Comparison of ENCODE assay signal across 11 cellular contexts in genomic region chr7:47336178-47337020, GRCh38.
DNase-seq lines count a peak whose midpoint lies in the region; ATAC-seq and TF ChIP-seq lines count a peak whose summit lies in the region.
"Had no signal": no experiment of that assay in that cellular context is flagged by ENCODE, and none has a peak within 500 bp of the region (broad histone marks: within the 10 kb centered on the region; RNA-seq: fewer than 3 reads in every experiment).

No MANE protein-coding gene starts in this region.

- H2BK20ac ChIP-seq in IMR-90 (ENCODE audit: low read depth, low read length): peak overlapping the region; percentile 8; the same call in 1 of the 2 replicates

- no peak overlapping the region for H3K56ac ChIP-seq in IMR-90 (ENCODE audit: extremely low read depth, insufficient read depth, low read length)

- H3K9me3 ChIP-seq in IMR-90 (ENCODE audit: control insufficient read depth, insufficient read depth, low read length) (no peaks in the 10 kb centered on the region), thoracic aorta (no peaks in the 10 kb centered on the region)

- H3K27me3 ChIP-seq in IMR-90 (ENCODE audit: control insufficient read depth, insufficient read depth, low read length): no peaks in the 10 kb centered on the region
- no peaks in the 10 kb centered on the region for H3K27me3 ChIP-seq in layer of hippocampus (ENCODE audit: control insufficient read depth, insufficient read depth, low read length)
- H3K27me3 ChIP-seq in thoracic aorta (replicated peaks; ENCODE audit: insufficient read depth): no peaks in the 10 kb centered on the region

- H3K4me3 Mint-ChIP-seq in natural killer cell: no peak overlapping the region
- H3K4me3 Mint-ChIP-seq: naive thymus-derived CD8-positive, alpha-beta T cell had no signal

- H3K9me1 ChIP-seq in IMR-90 (ENCODE audit: insufficient read depth, low read length): peaks cover 27% of the 10 kb centered on the region

- in situ Hi-C loops in IMR-90 (cut with MboI; ENCODE audit: low sequenced_read_pairs): no loop called here

- no peak overlapping the region for H2AK9ac ChIP-seq in IMR-90 (replicated peaks; ENCODE audit: low read depth, low read length, poor library complexity)

- H3K4me3 ChIP-seq in IMR-90 (ENCODE audit: insufficient read depth, low read depth, low read length) (no peak overlapping the region), thoracic aorta (no peak overlapping the region)

- peaks cover 0 to 2% of the 10 kb centered on the region in 2 donors for H3K27me3 Mint-ChIP-seq in natural killer cell (ENCODE audit: low read depth in 2 of 2)
- H3K27me3 Mint-ChIP-seq: naive thymus-derived CD8-positive, alpha-beta T cell had no signal

- 0 out of 2 replicates have a peak overlapping the region, but pooled peaks have one; percentile 8 for H2BK120ac ChIP-seq in IMR-90 (ENCODE audit: low read depth, low read length)

- H3K18ac ChIP-seq in IMR-90 (ENCODE audit: low read depth, low read length): no peak overlapping the region

- no peaks in the 10 kb centered on the region for H3K36me3 Mint-ChIP-seq in natural killer cell
- H3K36me3 Mint-ChIP-seq: naive thymus-derived CD8-positive, alpha-beta T cell had no signal

- no peak overlapping the region for H4K5ac ChIP-seq in IMR-90 (ENCODE audit: low read depth, low read length)

- no peak overlapping the region for H2AFZ ChIP-seq in IMR-90 (replicated peaks; ENCODE audit: low read length, poor library complexity)

- H2BK15ac ChIP-seq in IMR-90 (ENCODE audit: low read depth, low read length): no peak overlapping the region; the same call in 2 of the 3 replicates

- peak overlapping the region; percentile 18; the same call in 1 of the 2 replicates for H3K23ac ChIP-seq in IMR-90 (ENCODE audit: low read depth, low read length)

- H3K4me1 ChIP-seq in IMR-90 (ENCODE audit: control insufficient read depth, insufficient read depth, low read length): peaks cover 30% of the 10 kb centered on the region
- peaks cover 5 to 40% of the 10 kb centered on the region in 2 donors for H3K4me1 ChIP-seq in thoracic aorta (ENCODE audit: control insufficient read depth in 1 of 2, low read depth in 2 of 2)

- no peak overlapping the region for H3K9ac ChIP-seq in IMR-90 (ENCODE audit: low read depth, low read length)

- TF ChIP-seq CTCF in IMR-90 (conservative IDR thresholded peaks at IDR 0.05; ENCODE audit: low read depth, low read length): no peak
- TF ChIP-seq CTCF in thoracic aorta (IDR thresholded peaks at IDR 0.05): no peak
- TF ChIP-seq CTCF in natural killer cell (IDR thresholded peaks at IDR 0.05): no peak

- H4K20me1 ChIP-seq in IMR-90 (ENCODE audit: insufficient read depth, low read length): peaks cover 33% of the 10 kb centered on the region

- H4K91ac ChIP-seq in IMR-90 (ENCODE audit: insufficient read depth, low read depth, low read length): peak overlapping the region; percentile 14; the same call in 1 of the 2 replicates

- intact Hi-C loops in IMR-90 (cut with micrococcal nuclease) (no loop called here), natural killer cell (cut with micrococcal nuclease) (no loop called here)

- peaks cover 24 to 60% of the 10 kb centered on the region in 2 experiments for H3K79me1 ChIP-seq in IMR-90 (ENCODE audit: low read depth in 1 of 2, low read length in 2 of 2)

- POLR2A ChIA-PET in IMR-90 (lab: Charles Lee; ENCODE audit: unreplicated experiment): interaction anchor here (0.6 kb wide), 1 partner anchor 70 kb away, joined by 6 read pairs; no protein-coding TSS in a partner anchor

- ATAC-seq in IMR-90 (ENCODE audit: low read depth) (peak; percentile 67), thoracic aorta (ENCODE audit: insufficient number of reproducible peaks, low FRiP score, low read depth) (peak; percentile 91), natural killer cell (no peak), HG03095 (IDR thresholded peaks at IDR 0.05; ENCODE audit: unreplicated experiment) (no peak), GM21528 (IDR thresholded peaks at IDR 0.05; ENCODE audit: low FRiP score, unreplicated experiment) (no peak)
- ATAC-seq: naive thymus-derived CD8-positive, alpha-beta T cell had no signal

- 69% methylated on average over 5 of the region's 11 CpGs; no CpG with 5 or more reads in 1 of the 2 experiments for WGBS in IMR-90 (ENCODE audit: extremely low coverage in 2 of 2, insufficient read length in 1 of 2), 2 experiments

- H3K14ac ChIP-seq in IMR-90 (replicated peaks; ENCODE audit: low read depth, low read length): 0 out of 2 replicates have a peak overlapping the region, but pooled peaks have one; percentile 38

- H3K27ac ChIP-seq in IMR-90 (ENCODE audit: insufficient read depth, low read length) (peak overlapping the region; percentile 34; the same call in 1 of the 2 replicates), layer of hippocampus (ENCODE audit: low read depth, low read length) (peak overlapping the region; percentile 27), thoracic aorta (peak overlapping the region; percentile 28 to 60)

- H3K27ac Mint-ChIP-seq in natural killer cell: no peak overlapping the region
- H3K27ac Mint-ChIP-seq: naive thymus-derived CD8-positive, alpha-beta T cell had no signal

- H2AK5ac ChIP-seq in IMR-90 (ENCODE audit: low read depth, low read length): peak overlapping the region; percentile 29; the same call in 1 of the 2 replicates

- CTCF ChIA-PET in IMR-90 (lab: Yijun Ruan, JAX): interaction anchor here (0.6 to 0.8 kb wide), 3 partner anchors 10 to 73 kb away, joined by 3 to 7 read pairs (median 6); no protein-coding TSS in a partner anchor

- TF ChIP-seq RAD21 in IMR-90 (IDR thresholded peaks at IDR 0.05; ENCODE audit: low read length): no peak

- DNase-seq in IMR-90 (peak; percentile 81), dedifferentiated amniotic fluid mesenchymal stem cell (ENCODE audit: extremely low spot score) (peak; percentile 36), thoracic aorta (ENCODE audit: low spot score) (peak; percentile 66), natural killer cell (no peak), T-helper 9 cell (no peak)
- DNase-seq: activated T-cell treated with anti-CD3 and anti-CD28 coated beads, Interleukin-2, amount 50 U/mL, for 1 hour; effector CD8-positive, alpha-beta T cell; naive thymus-derived CD8-positive, alpha-beta T cell had no signal

- no peak overlapping the region for H4K8ac ChIP-seq in IMR-90 (ENCODE audit: low read depth in 2 of 2, low read length in 2 of 2)

- no peak for TF ChIP-seq POLR2A in IMR-90 (IDR thresholded peaks at IDR 0.05; ENCODE audit: low read depth, low read length)

- H3K9me3 Mint-ChIP-seq in natural killer cell: no peaks in the 10 kb centered on the region
- H3K9me3 Mint-ChIP-seq: naive thymus-derived CD8-positive, alpha-beta T cell had no signal

- H3K4ac ChIP-seq in IMR-90 (ENCODE audit: low read depth, low read length): 0 out of 2 replicates have a peak overlapping the region, but pooled peaks have one; percentile 22

- no peak overlapping the region for H2BK5ac ChIP-seq in IMR-90 (ENCODE audit: low read depth, low read length, poor library complexity, severe bottlenecking)

- no peak overlapping the region for H3K4me2 ChIP-seq in IMR-90 (ENCODE audit: low read depth, low read length)

- H3K4me1 Mint-ChIP-seq in natural killer cell: no peaks in the 10 kb centered on the region
- H3K4me1 Mint-ChIP-seq: naive thymus-derived CD8-positive, alpha-beta T cell had no signal

- H3K36me3 ChIP-seq in IMR-90 (ENCODE audit: control insufficient read depth, insufficient read depth, low read length) (peaks cover 5% of the 10 kb centered on the region), thoracic aorta (no peaks in the 10 kb centered on the region)

- BruUV-seq in IMR-90 (replicated peaks; lab: Mats Ljungman, UMichigan): no TSS peak

- dilution Hi-C loops in IMR-90 (cut with HindIII; ENCODE audit: low sequenced_read_pairs, unreplicated experiment): no loop called here

TF ChIP-seq in IMR-90, 13 proteins besides CTCF, POLR2A, EP300 and RAD21:
- TF ChIP-seq, protein P1, sequence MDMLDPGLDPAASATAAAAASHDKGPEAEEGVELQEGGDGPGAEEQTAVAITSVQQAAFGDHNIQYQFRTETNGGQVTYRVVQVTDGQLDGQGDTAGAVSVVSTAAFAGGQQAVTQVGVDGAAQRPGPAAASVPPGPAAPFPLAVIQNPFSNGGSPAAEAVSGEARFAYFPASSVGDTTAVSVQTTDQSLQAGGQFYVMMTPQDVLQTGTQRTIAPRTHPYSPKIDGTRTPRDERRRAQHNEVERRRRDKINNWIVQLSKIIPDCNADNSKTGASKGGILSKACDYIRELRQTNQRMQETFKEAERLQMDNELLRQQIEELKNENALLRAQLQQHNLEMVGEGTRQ (IDR thresholded peaks at IDR 0.05; ENCODE audit: low read depth, low read length): no peak
- TF ChIP-seq BHLHE40 (IDR thresholded peaks at IDR 0.05; ENCODE audit: low read depth, low read length) (no peak), SMC3 (IDR thresholded peaks at IDR 0.05; ENCODE audit: low read depth, low read length) (no peak), MXI1 (IDR thresholded peaks at IDR 0.05; ENCODE audit: borderline replicate concordance, low read depth, low read length) (no peak), CEBPB (IDR thresholded peaks at IDR 0.05; ENCODE audit: low read depth, low read length) (peak; percentile 69), MAZ (IDR thresholded peaks at IDR 0.05; ENCODE audit: borderline replicate concordance, low read depth, low read length) (no peak)

Comparison
In these comparisons a context has a peak if more than half of its experiments do, and no peak if none do; other contexts are left out.
1. ATAC-seq: peak in IMR-90 (single experiment) and thoracic aorta (single experiment); none in natural killer cell (0 of 3), HG03095 (single experiment) and GM21528 (single experiment).
2. DNase-seq: peak in IMR-90 (single experiment), dedifferentiated amniotic fluid mesenchymal stem cell (single experiment) and thoracic aorta (single experiment); none in natural killer cell (single experiment) and T-helper 9 cell (single experiment).
3. Peak in every context shown above with its lines, with median percentiles within 50 percentile points of each other: H3K27ac ChIP-seq.